ENCODE assay signal across 8 cellular contexts in genomic region chr1:114716304-114717158, GRCh38. TPM values are rescaled to one million over a fixed set of nuclear protein-coding genes. Genes with fewer than 3 reads are reported as not detected.
DNase-seq lines count a peak whose midpoint lies in the region; ATAC-seq and TF ChIP-seq lines count a peak whose summit lies in the region.

TSS of gene NRAS (minus strand) at chr1:114716771. CDS start at chr1:114716160, 611 bp downstream.

- peaks cover 71% of the 10 kb centered on the region for H3K36me3 Mint-ChIP-seq in nephron (ENCODE audit: low read depth)

- H3K9me2 ChIP-seq in Loucy (replicated peaks; ENCODE audit: low read depth, low read length): no peaks in the 10 kb centered on the region

- TF ChIP-seq CTCF in Loucy (conservative IDR thresholded peaks at IDR 0.05; ENCODE audit: low read length) (no peak), RWPE2 (IDR thresholded peaks at IDR 0.05; ENCODE audit: poor library complexity, severe bottlenecking) (no peak), fibroblast of the aortic adventitia (IDR thresholded peaks at IDR 0.05; ENCODE audit: insufficient read depth, low read length) (no peak), nephron (IDR thresholded peaks at IDR 0.05; ENCODE audit: unreplicated experiment in 3 of 3) (no peak)

- H3K27ac ChIP-seq in RWPE2 (ENCODE audit: poor library complexity, severe bottlenecking): peak within 1 kb of the TSS; percentile 63

- peaks cover 10% of the 10 kb centered on the region for H3F3A ChIP-seq in Loucy (ENCODE audit: low read depth)

- H3K36me3 ChIP-seq in ES-I3 (ENCODE audit: insufficient read depth, low read length) (peaks cover 28% of the 10 kb centered on the region), H7 (replicated peaks; ENCODE audit: control insufficient read depth, insufficient read depth, low read length) (peaks cover 31% of the 10 kb centered on the region), Loucy (ENCODE audit: insufficient read depth, low read length) (peaks cover 69% of the 10 kb centered on the region), RWPE2 (ENCODE audit: low read depth) (peaks cover 89% of the 10 kb centered on the region)

- no peaks in the 10 kb centered on the region for H3K9me3 Mint-ChIP-seq in nephron

- H3K27me3 ChIP-seq in H7 (ENCODE audit: control insufficient read depth, insufficient read depth, low read length): no peaks in the 10 kb centered on the region
- no peaks in the 10 kb centered on the region for H3K27me3 ChIP-seq in Loucy (ENCODE audit: insufficient read depth, low read length, poor library complexity, severe bottlenecking)
- H3K27me3 ChIP-seq in RWPE2 (ENCODE audit: insufficient read depth, poor library complexity, severe bottlenecking): no peaks in the 10 kb centered on the region

- ATAC-seq in RWPE2 (ENCODE audit: low read depth): peak; percentile 93
- ATAC-seq in stimulated activated naive CD8-positive, alpha-beta T cell treated with anti-CD3 and anti-CD28 coated beads, Interleukin-15, Interleukin-2, amounts not matched to agents 100 U/mL and 50 U/mL, for 24 hours: peak; percentile 96

- H2AFZ ChIP-seq in Loucy (ENCODE audit: low read length): peak within 1 kb of the TSS; percentile 88

- peaks cover 19% of the 10 kb centered on the region for H4K20me1 ChIP-seq in Loucy (ENCODE audit: insufficient read depth, low read length, poor library complexity, severe bottlenecking)

- H3K27me3 Mint-ChIP-seq in nephron (ENCODE audit: low read depth): no peaks in the 10 kb centered on the region

- peaks cover 16% of the 10 kb centered on the region for H3K4me1 Mint-ChIP-seq in nephron

- H3K4me1 ChIP-seq in ES-I3 (ENCODE audit: insufficient read depth, low read length) (no peaks in the 10 kb centered on the region), Loucy (ENCODE audit: insufficient read depth, low read length, poor library complexity, severe bottlenecking) (peaks cover 11% of the 10 kb centered on the region), RWPE2 (ENCODE audit: insufficient read depth, poor library complexity, severe bottlenecking) (peaks cover 19% of the 10 kb centered on the region)

- H3K27ac Mint-ChIP-seq in nephron: peak within 1 kb of the TSS; percentile 89 to 97 (median 95)

- DNase-seq in H7 (peak; percentile 91), RWPE2 (ENCODE audit: low spot score) (peak; percentile 89), fibroblast of the aortic adventitia (ENCODE audit: low read depth) (peak; percentile 89)
- DNase-seq in activated effector memory CD4-positive, alpha-beta T cell treated with Interleukin-2 at 50 U/mL for 16 hours: peak; percentile 91
- peak; percentile 97 for DNase-seq in stimulated activated naive CD8-positive, alpha-beta T cell treated with anti-CD3 and anti-CD28 coated beads, Interleukin-15, Interleukin-2, amounts not matched to agents 100 U/mL and 50 U/mL, for 24 hours

- H3K9me3 ChIP-seq in ES-I3 (ENCODE audit: control insufficient read depth, insufficient read depth, low read length) (no peaks in the 10 kb centered on the region), Loucy (ENCODE audit: insufficient read depth, low read depth, low read length) (no peaks in the 10 kb centered on the region), RWPE2 (ENCODE audit: severe bottlenecking) (no peaks in the 10 kb centered on the region)

- H3K4me3 ChIP-seq in H7 (ENCODE audit: insufficient read depth, low read depth, low read length) (peak within 1 kb of the TSS; percentile 87), Loucy (ENCODE audit: low read length, poor library complexity, severe bottlenecking) (peak within 1 kb of the TSS; percentile 94), RWPE2 (ENCODE audit: severe bottlenecking) (peak within 1 kb of the TSS; percentile 93), fibroblast of the aortic adventitia (ENCODE audit: low read depth, low read length) (peak within 1 kb of the TSS; percentile 99)

- peaks cover 41% of the 10 kb centered on the region for H3K79me2 ChIP-seq in Loucy (ENCODE audit: insufficient read depth, low read length)

- peak within 1 kb of the TSS; percentile 100 for H3K4me2 ChIP-seq in Loucy (ENCODE audit: low read depth, low read length, poor library complexity, severe bottlenecking)

- H3K4me3 Mint-ChIP-seq in nephron: peak within 1 kb of the TSS; percentile 95 to 97 (median 95)

- H3K9ac ChIP-seq in ES-I3 (ENCODE audit: low read depth, low read length): peak within 1 kb of the TSS; percentile 99
- peak within 1 kb of the TSS; percentile 97 for H3K9ac ChIP-seq in Loucy (ENCODE audit: low read depth, low read length, poor library complexity, severe bottlenecking)

RNA-seq across cellular contexts. Expression of gene NRAS, which starts in this region (rescaled TPM):
- 104 and 108 TPM in 2 replicates for total RNA-seq in H7 (2014; rRNA removed; shearing (Covaris generic))
- total RNA-seq in fibroblast of the aortic adventitia (ENCODE audit: low replicate concordance): 27.1 and 80.1 TPM in 2 replicates

Comparison
In these comparisons a context has a peak if more than half of its experiments do, and no peak if none do; other contexts are left out.
1. Peak in every context shown above with its lines: DNase-seq, ATAC-seq, H3K4me3 ChIP-seq and H3K27ac ChIP-seq.